1 cellular context compared by ENCODE assay signal in genomic region chr1:84506729-84507453, GRCh38.
TF ChIP-seq lines count a peak whose summit lies in the region.

No MANE protein-coding gene starts in this region.

TF ChIP-seq in K562, 482 proteins besides CTCF, POLR2A, EP300 and RAD21 (continued from another document and continues in another):
- TF ChIP-seq HNRNPK (IDR thresholded peaks at IDR 0.05; ENCODE audit: low read depth, low read length, poor library complexity, severe bottlenecking), result no peak
- TF ChIP-seq PRMT5 (CRISPR knock-in tag; IDR thresholded peaks at IDR 0.05), result no peak
- TF ChIP-seq ERF (CRISPR knock-in tag; IDR thresholded peaks at IDR 0.05), result no peak
- no peak for TF ChIP-seq FOXA1 (IDR thresholded peaks at IDR 0.05; ENCODE audit: borderline replicate concordance)
- TF ChIP-seq SMARCE1 (IDR thresholded peaks at IDR 0.05), result no peak
- TF ChIP-seq C11orf30 (IDR thresholded peaks at IDR 0.05; ENCODE audit: low read depth), result no peak
- TF ChIP-seq LARP7 (IDR thresholded peaks at IDR 0.05), result no peak
- TF ChIP-seq PKNOX1 (IDR thresholded peaks at IDR 0.05), result no peak
- no peak for TF ChIP-seq SIN3B (IDR thresholded peaks at IDR 0.05; ENCODE audit: low read depth)
- TF ChIP-seq ZNF134 (CRISPR knock-in tag; conservative IDR thresholded peaks at IDR 0.05), result no peak
- TF ChIP-seq ZNF184 (CRISPR knock-in tag; IDR thresholded peaks at IDR 0.05), result no peak
- TF ChIP-seq CGGBP1 (CRISPR knock-in tag; IDR thresholded peaks at IDR 0.05), result no peak
- no peak for TF ChIP-seq ZNF23 (CRISPR knock-in tag; IDR thresholded peaks at IDR 0.05)
- TF ChIP-seq PML (IDR thresholded peaks at IDR 0.05; ENCODE audit: low read length), result 0 out of 2 replicates have a peak, but pooled peaks have one; percentile 9
- TF ChIP-seq YY1 (IDR thresholded peaks at IDR 0.05; ENCODE audit: borderline replicate concordance in 1 of 3, control insufficient read depth in 1 of 3, extremely low read depth in 1 of 3, insufficient read depth in 3 of 3, insufficient read length in 1 of 3, insufficient replicate concordance in 2 of 3, low read depth in 1 of 3, low read length in 2 of 3), result peak in 1 of 3 experiments; percentile 61
- TF ChIP-seq TEAD1 (CRISPR knock-in tag; IDR thresholded peaks at IDR 0.05), result peak in 1 of 2 experiments; percentile 84; a peak in 2 of 4 replicates
- TF ChIP-seq RB1 (IDR thresholded peaks at IDR 0.05; ENCODE audit: low read depth), result no peak
- TF ChIP-seq USF2 (CRISPR knock-in tag; IDR thresholded peaks at IDR 0.05), result no peak
- TF ChIP-seq TCF3 (CRISPR knock-in tag; IDR thresholded peaks at IDR 0.05), result peak; percentile 32
- TF ChIP-seq PYGO2 (tag; IDR thresholded peaks at IDR 0.05), result no peak
- TF ChIP-seq IRF2 (CRISPR knock-in tag; IDR thresholded peaks at IDR 0.05), result no peak
- no peak for TF ChIP-seq HEY1 (CRISPR knock-in tag; IDR thresholded peaks at IDR 0.05; ENCODE audit: borderline replicate concordance)
- no peak for TF ChIP-seq RBM14 (IDR thresholded peaks at IDR 0.05; ENCODE audit: borderline replicate concordance, insufficient read depth, low read depth, low read length)
- no peak for TF ChIP-seq SMC3 (conservative IDR thresholded peaks at IDR 0.05; ENCODE audit: insufficient read depth, low read depth, low read length)
- TF ChIP-seq HMG20B (CRISPR knock-in tag; IDR thresholded peaks at IDR 0.05), result no peak
- TF ChIP-seq BRD9 (IDR thresholded peaks at IDR 0.05; ENCODE audit: low read depth, partially characterized antibody), result no peak
- no peak for TF ChIP-seq HLTF (IDR thresholded peaks at IDR 0.05)
- TF ChIP-seq PTBP1 (IDR thresholded peaks at IDR 0.05; ENCODE audit: low read depth, low read length), result no peak
- TF ChIP-seq AFF1 (IDR thresholded peaks at IDR 0.05; ENCODE audit: low read depth in 1 of 2, partially characterized antibody in 2 of 2), result no peak
- no peak for TF ChIP-seq MCM3 (IDR thresholded peaks at IDR 0.05)
- TF ChIP-seq GTF2F1 (IDR thresholded peaks at IDR 0.05; ENCODE audit: low read depth, low read length), result no peak
- no peak for TF ChIP-seq ZNF324 (CRISPR knock-in tag; IDR thresholded peaks at IDR 0.05)
- no peak for TF ChIP-seq ARHGAP35 (IDR thresholded peaks at IDR 0.05; ENCODE audit: partially characterized antibody)
- no peak for TF ChIP-seq PHB2 (IDR thresholded peaks at IDR 0.05; ENCODE audit: low read depth)
- TF ChIP-seq NCOA6 (IDR thresholded peaks at IDR 0.05), result no peak
- no peak for TF ChIP-seq ZNF354B (CRISPR knock-in tag; IDR thresholded peaks at IDR 0.05)
- TF ChIP-seq ZHX1 (conservative IDR thresholded peaks at IDR 0.05; ENCODE audit: low read length), result no peak
- TF ChIP-seq E2F6 (IDR thresholded peaks at IDR 0.05; ENCODE audit: borderline replicate concordance in 1 of 2, extremely low read depth in 1 of 2, insufficient read depth in 1 of 2, insufficient read length in 1 of 2, low read depth in 1 of 2, low read length in 1 of 2, poor library complexity in 1 of 2, severe bottlenecking in 1 of 2), result peak in 1 of 2 experiments; percentile 79
- TF ChIP-seq DIDO1 (tag; IDR thresholded peaks at IDR 0.05; ENCODE audit: low read depth), result no peak
- TF ChIP-seq JUN (IDR thresholded peaks at IDR 0.05; ENCODE audit: borderline replicate concordance, low read depth, low read length), result no peak
- no peak for TF ChIP-seq JUN (CRISPR knock-in tag; IDR thresholded peaks at IDR 0.05; ENCODE audit: borderline replicate concordance)
- no peak for TF ChIP-seq NBN (IDR thresholded peaks at IDR 0.05; ENCODE audit: low read depth)
- no peak for TF ChIP-seq ARID2 (IDR thresholded peaks at IDR 0.05)
- peak; percentile 74 for TF ChIP-seq DACH1 (IDR thresholded peaks at IDR 0.05; ENCODE audit: partially characterized antibody)
- no peak for TF ChIP-seq ZBTB34 (CRISPR knock-in tag; IDR thresholded peaks at IDR 0.05)
- TF ChIP-seq TCF7 (IDR thresholded peaks at IDR 0.05; ENCODE audit: borderline replicate concordance), result no peak
- peak; percentile 18; the same call in 1 of the 2 replicates for TF ChIP-seq FOXM1 (IDR thresholded peaks at IDR 0.05; ENCODE audit: low read depth)
- TF ChIP-seq FOXM1 (CRISPR knock-in tag; IDR thresholded peaks at IDR 0.05; ENCODE audit: low read depth), result no peak
- TF ChIP-seq MXD1 (CRISPR knock-in tag; IDR thresholded peaks at IDR 0.05; ENCODE audit: borderline replicate concordance, poor library complexity, severe bottlenecking), result no peak
- TF ChIP-seq MTA3 (IDR thresholded peaks at IDR 0.05; ENCODE audit: borderline replicate concordance), result no peak
- no peak for TF ChIP-seq MXI1 (IDR thresholded peaks at IDR 0.05; ENCODE audit: low read depth, low read length)
